Comparison of ENCODE assay signal across 8 cellular contexts in genomic region chr3:194671511-194671899, GRCh38. TPM values are rescaled to one million over a fixed set of nuclear protein-coding genes. Genes with fewer than 3 reads are reported as not detected.
DNase-seq lines count a peak whose midpoint lies in the region; ATAC-seq, FAIRE-seq and TF ChIP-seq lines count a peak whose summit lies in the region.

No MANE protein-coding gene starts in this region.

- intact Hi-C loops in GM12878 (cut with micrococcal nuclease; ENCODE audit: unreplicated experiment): no loop called here
- intact Hi-C loops in stomach (cut with DNase I; ENCODE audit: low total_unique reads): no loop called here

- CTCF ChIA-PET in GM12878 (lab: Yijun Ruan, JAX): interaction anchor here (0.6 to 6.0 kb wide), 38 partner anchors 11 to 871 kb away, joined by 3 to 96 read pairs (median 5); partner anchors contain the start of genes FAM43A, TMEM44 and XXYLT1

- no peaks in the 10 kb centered on the region for H3K27me3 Mint-ChIP-seq in activated T-cell treated with anti-CD3 and anti-CD28 coated beads, Interleukin-2, amount 50 U/mL, for 4 hours (ENCODE audit: low read depth)
- peaks cover 2 to 9% (median 5%) of the 10 kb centered on the region in 3 donors for H3K27me3 Mint-ChIP-seq in immature natural killer cell (ENCODE audit: low read depth in 3 of 3)

- TF ChIP-seq RAD21 in GM12878 (IDR thresholded peaks at IDR 0.05; ENCODE audit: insufficient read depth, low read depth, low read length): peak; percentile 29; the same call in 1 of the 2 replicates

- peaks cover 21% of the 10 kb centered on the region for H3K4me1 ChIP-seq in GM12878 (ENCODE audit: control insufficient read depth, insufficient read depth, low read length)
- H3K4me1 ChIP-seq in stomach: peaks cover 10 to 31% (median 19%) of the 10 kb centered on the region in 4 donors

- TF ChIP-seq EP300 in GM12878 (IDR thresholded peaks at IDR 0.05; ENCODE audit: borderline replicate concordance in 1 of 2, control insufficient read depth in 1 of 2, low read depth in 2 of 2, low read length in 2 of 2): no peak
- no peak for TF ChIP-seq EP300 in stomach (IDR thresholded peaks at IDR 0.05)

- H3K4me2 ChIP-seq in GM12878 (ENCODE audit: control insufficient read depth, insufficient read depth): peak overlapping the region; percentile 83

- BruUV-seq in GM12878 (replicated peaks; lab: Mats Ljungman, UMichigan): TSS peak; percentile 73

- in situ Hi-C loops in GM12878 (cut with MboI): loop anchor here (5.0 to 10.0 kb wide), 3 partner anchors 596 to 866 kb away; partner anchors contain the start of gene ACAP2

- no peak for FAIRE-seq in GM12878 (lab: Jason Lieb, UNC)

- POLR2A ChIA-PET in GM12878 (lab: Charles Lee): interaction anchor here (0.6 to 1.6 kb wide), 3 partner anchors 11 to 594 kb away, joined by 3 to 5 read pairs (median 5); no protein-coding TSS in a partner anchor

- peak overlapping the region; percentile 82 for H3K9ac ChIP-seq in GM12878 (ENCODE audit: control insufficient read depth, insufficient read depth, low read length)

- peak overlapping the region; percentile 97 to 99 (median 99) for H3K27ac Mint-ChIP-seq in immature natural killer cell

- peak; percentile 35 to 65 (median 47); a peak in 4 of 6 replicates for TF ChIP-seq CTCF in GM12878 (IDR thresholded peaks at IDR 0.05 in 2 of 3, conservative IDR thresholded peaks at IDR 0.05 in 1 of 3; ENCODE audit: control insufficient read depth in 2 of 3, extremely low read depth in 1 of 3, insufficient read depth in 1 of 3, low read depth in 3 of 3, low read length in 3 of 3)
- peak in 4 of 7 experiments; percentile 6 to 55 (median 42) for TF ChIP-seq CTCF in stomach (IDR thresholded peaks at IDR 0.05)

- H3K4me3 ChIP-seq in GM12878 (peak overlapping the region; percentile 93), stomach (peak overlapping the region; percentile 78 to 98 (median 88))

- peak overlapping the region; percentile 100 for H3K4me3 Mint-ChIP-seq in activated T-cell treated with anti-CD3 and anti-CD28 coated beads, Interleukin-2, amount 50 U/mL, for 4 hours
- peak overlapping the region; percentile 96 to 98 (median 97) for H3K4me3 Mint-ChIP-seq in immature natural killer cell

- H4K20me1 ChIP-seq in GM12878 (ENCODE audit: control insufficient read depth, insufficient read depth): no peaks in the 10 kb centered on the region

- H3K36me3 Mint-ChIP-seq in activated T-cell treated with anti-CD3 and anti-CD28 coated beads, Interleukin-2, amount 50 U/mL, for 4 hours (ENCODE audit: insufficient read depth): peaks cover 23% of the 10 kb centered on the region
- peaks cover 0 to 6% (median 4%) of the 10 kb centered on the region in 3 donors for H3K36me3 Mint-ChIP-seq in immature natural killer cell

- no peaks in the 10 kb centered on the region for H3K9me3 ChIP-seq in GM12878 (replicated peaks; ENCODE audit: control insufficient read depth, insufficient read depth, low read length)
- H3K9me3 ChIP-seq in stomach: no peaks in the 10 kb centered on the region

- DNase-seq in activated T-cell treated with anti-CD3 and anti-CD28 coated beads, Interleukin-2, amount 50 U/mL, for 4 hours: no peak
- no peak for DNase-seq in activated T-cell treated with anti-CD3 and anti-CD28 coated beads, Interleukin-2, amount 50 U/mL, for 48 hours
- DNase-seq in NCI-H69 (lab: John Stamatoyannopoulos, UW) (peak; percentile 68), GM12878 (ENCODE audit: low read depth, low spot score) (no peak), immature natural killer cell (peak; percentile 45 to 56 (median 47)), stomach (no peak)
- no peak for DNase-seq in activated effector memory CD4-positive, alpha-beta T cell treated with anti-CD3 and anti-CD28 coated beads, Interleukin-2, amount 50 U/mL, for 16 hours

- under 1% methylated on average over 5 of the region's 5 CpGs for WGBS in GM12878 (ENCODE audit: insufficient coverage, insufficient replicate concordance, low lambda C conversion rate, missing lambda C conversion rate)
- WGBS in stomach, 5 donors: 0 to 1% (median 0%) methylated on average over 5 of the region's 5 CpGs

- H3K4me1 Mint-ChIP-seq in activated T-cell treated with anti-CD3 and anti-CD28 coated beads, Interleukin-2, amount 50 U/mL, for 4 hours (ENCODE audit: low read depth): peaks cover 60% of the 10 kb centered on the region
- peaks cover 24 to 32% of the 10 kb centered on the region in 2 donors for H3K4me1 Mint-ChIP-seq in immature natural killer cell

- RAD21 ChIA-PET in GM12878 (lab: Charles Lee; ENCODE audit: unreplicated experiment): interaction anchor here (0.7 to 6.3 kb wide), 16 partner anchors 12 to 871 kb away, joined by 3 to 69 read pairs (median 6); partner anchors contain the start of genes PPP1R2 and XXYLT1

- H3K9me3 Mint-ChIP-seq in activated T-cell treated with anti-CD3 and anti-CD28 coated beads, Interleukin-2, amount 50 U/mL, for 4 hours: no peaks in the 10 kb centered on the region
- H3K9me3 Mint-ChIP-seq in immature natural killer cell: no peaks in the 10 kb centered on the region

- H2AFZ ChIP-seq in GM12878 (ENCODE audit: control insufficient read depth, low read depth, low read length): peak overlapping the region; percentile 96

- H3K36me3 ChIP-seq in GM12878 (ENCODE audit: control insufficient read depth in 2 of 2, insufficient read depth in 2 of 2, low read length in 1 of 2) (peaks cover 0 to 7% of the 10 kb centered on the region in 2 experiments; a peak in 2 of 4 replicates), stomach (peaks cover 16 to 31% (median 30%) of the 10 kb centered on the region in 4 donors)

- no peak for TF ChIP-seq POLR2A in GM12878 (IDR thresholded peaks at IDR 0.05; ENCODE audit: low read depth, low read length)
- TF ChIP-seq POLR2A in stomach (IDR thresholded peaks at IDR 0.05): no peak

- peak; percentile 4 to 6 for ATAC-seq in activated T-cell treated with anti-CD3 and anti-CD28 coated beads, Interleukin-2, amount 50 U/mL, for 4 hours
- ATAC-seq in HG02678 (IDR thresholded peaks at IDR 0.05; ENCODE audit: unreplicated experiment) (peak; percentile 19), GM12878 (peak; percentile 64)

- H3K27ac ChIP-seq in GM12878 (ENCODE audit: control insufficient read depth, insufficient read depth) (peak overlapping the region; percentile 96), stomach (peak overlapping the region; percentile 75 to 95 (median 92))

- SMC1A ChIA-PET in GM12878 (lab: Charles Lee; ENCODE audit: uncharacterized antibody, unreplicated experiment): interaction anchor here (0.7 to 4.7 kb wide), 19 partner anchors 10 to 866 kb away, joined by 3 to 41 read pairs (median 4); no protein-coding TSS in a partner anchor

- H3K27me3 ChIP-seq in GM12878 (replicated peaks in 1 of 2; ENCODE audit: control insufficient read depth in 2 of 2, insufficient read depth in 2 of 2, low read length in 1 of 2): no peaks in the 10 kb centered on the region
- H3K27me3 ChIP-seq in stomach: peaks cover 0 to 10% (median 0%) of the 10 kb centered on the region in 3 donors

- peaks cover 30% of the 10 kb centered on the region for H3K79me2 ChIP-seq in GM12878 (ENCODE audit: control insufficient read depth, insufficient read depth, low read length)

RNA-seq across cellular contexts. Expression of gene LSG1, which starts 0.5 kb away (rescaled TPM):
- 10 to 100 TPM; 68.4 to 82.0 (median 70.3) TPM for total RNA-seq in activated T-cell treated with anti-CD3 and anti-CD28 coated beads, Interleukin-2, amount 50 U/mL, for 4 hours
- total RNA-seq in GM12878 (2013; cell fraction: nucleolus; rRNA removed): 90.2 and 98.4 TPM in 2 replicates
- total RNA-seq in GM12878 (2014; rRNA removed): 56.1 and 59.3 TPM in 2 replicates
- total RNA-seq in GM12878 (2014; rRNA removed; fragmentation: Illumina TruSeq; extraction: Trizol): 57.0 and 58.6 TPM in 2 replicates
- total RNA-seq in GM12878 (2021): 29.8 and 30.0 TPM in 2 replicates
- 29.4 TPM for polyA plus RNA-seq in GM12878 (2011; ENCODE audit: low read depth)
- 68.0 and 75.6 TPM in 2 replicates for polyA plus RNA-seq in GM12878 (2011; rRNA removed)
- 47.1 and 48.5 TPM in 2 replicates for polyA plus RNA-seq in GM12878 (2011; cell fraction: cytosol; rRNA removed)
- polyA plus RNA-seq in GM12878 (2011; cell fraction: nucleus; rRNA removed): 96.0 and 133 TPM in 2 replicates
- 24.1 and 28.7 TPM in 2 replicates for polyA plus RNA-seq in GM12878 (2012)
- polyA plus RNA-seq in GM12878 (2014; fragmentation: Illumina TruSeq; extraction: Trizol): 65.8 and 76.8 TPM in 2 replicates
- polyA plus RNA-seq in GM12878 (2014; fragmentation: Nextera tagmentation; extraction: Ambion mirVana): 10 to 100 TPM; 14.3 to 23.5 TPM
- 42.7 and 51.0 TPM in 2 replicates for polyA plus RNA-seq in GM12878 (2014; rRNA removed)
- 10 to 100 TPM; 52.9 to 55.8 TPM for polyA plus RNA-seq in GM12878 (2016; fragmentation: Nextera tagmentation; extraction: Ambion mirVana)
- polyA minus RNA-seq in GM12878 (2011; rRNA and poly(A)+ RNA removed): 77.9 and 79.7 TPM in 2 replicates
- 20.4 and 21.8 TPM in 2 replicates for polyA minus RNA-seq in GM12878 (2011; cell fraction: cytosol; rRNA and poly(A)+ RNA removed)
- polyA minus RNA-seq in GM12878 (2011; cell fraction: nucleus; rRNA and poly(A)+ RNA removed): 44.2 and 51.9 TPM in 2 replicates
- polyA plus RNA-seq in immature natural killer cell: 10 to 100 TPM in 2 of 3 donors, 1 to 10 TPM in 1; 3.3 to 30.7 (median 11.1) TPM
- 100 to 1,000 TPM in 2 of 5 donors, 10 to 100 TPM in 3; 18.7 to 240 (median 76.6) TPM for total RNA-seq in stomach
- polyA plus RNA-seq in stomach: 10 to 100 TPM in 1 of 3 donors, 1 to 10 TPM in 2; 7.2 to 14.2 (median 7.3) TPM

RNA-seq across cellular contexts. Expression of gene FAM43A, which starts 14.2 kb away (rescaled TPM):
- total RNA-seq in activated T-cell treated with anti-CD3 and anti-CD28 coated beads, Interleukin-2, amount 50 U/mL, for 4 hours: 10 to 100 TPM in 2 of 3 donors, 1 to 10 TPM in 1; 9.9 to 27.8 (median 19.8) TPM
- 0.56 and 0.66 TPM in 2 replicates for total RNA-seq in GM12878 (2013; cell fraction: nucleolus; rRNA removed)
- 2.5 and 3.5 TPM in 2 replicates for total RNA-seq in GM12878 (2014; rRNA removed)
- total RNA-seq in GM12878 (2014; rRNA removed; fragmentation: Illumina TruSeq; extraction: Trizol): 0.88 and 0.94 TPM in 2 replicates
- total RNA-seq in GM12878 (2021): 4.2 and 5.0 TPM in 2 replicates
- 1.1 TPM for polyA plus RNA-seq in GM12878 (2011; ENCODE audit: low read depth)
- polyA plus RNA-seq in GM12878 (2011; rRNA removed): 0.92 and 1.0 TPM in 2 replicates
- 1.5 and 2.5 TPM in 2 replicates for polyA plus RNA-seq in GM12878 (2011; cell fraction: cytosol; rRNA removed)
- polyA plus RNA-seq in GM12878 (2011; cell fraction: nucleus; rRNA removed): 6.0 and 6.2 TPM in 2 replicates
- 5.4 and 5.6 TPM in 2 replicates for polyA plus RNA-seq in GM12878 (2012)
- 0.41 and 1.00 TPM in 2 replicates for polyA plus RNA-seq in GM12878 (2014; fragmentation: Illumina TruSeq; extraction: Trizol)
- polyA plus RNA-seq in GM12878 (2014; fragmentation: Nextera tagmentation; extraction: Ambion mirVana): under 1 TPM; 0.27 to 0.58 TPM
- polyA plus RNA-seq in GM12878 (2014; rRNA removed): 3.7 and 4.8 TPM in 2 replicates
- polyA plus RNA-seq in GM12878 (2016; fragmentation: Nextera tagmentation; extraction: Ambion mirVana): 1 to 10 TPM; 1.3 to 1.6 TPM
- 0.37 and 0.82 TPM in 2 replicates for polyA minus RNA-seq in GM12878 (2011; rRNA and poly(A)+ RNA removed)
- 1.5 and 1.7 TPM in 2 replicates for polyA minus RNA-seq in GM12878 (2011; cell fraction: cytosol; rRNA and poly(A)+ RNA removed)
- polyA minus RNA-seq in GM12878 (2011; cell fraction: nucleus; rRNA and poly(A)+ RNA removed): 1.9 and 4.5 TPM in 2 replicates
- 10 to 100 TPM; 15.7 to 58.9 (median 28.5) TPM for polyA plus RNA-seq in immature natural killer cell
- 10 to 100 TPM in 2 of 5 donors, 1 to 10 TPM in 3; 1.3 to 42.0 (median 6.4) TPM for total RNA-seq in stomach
- 1 to 10 TPM; 2.7 to 5.4 (median 3.0) TPM for polyA plus RNA-seq in stomach

RNA-seq across cellular contexts. Expression of gene TMEM44, which starts 38.3 kb away (rescaled TPM):
- 1 to 10 TPM; 1.1 to 2.4 (median 2.0) TPM for total RNA-seq in activated T-cell treated with anti-CD3 and anti-CD28 coated beads, Interleukin-2, amount 50 U/mL, for 4 hours
- 9.1 and 10.0 TPM in 2 replicates for total RNA-seq in GM12878 (2013; cell fraction: nucleolus; rRNA removed)
- 4.0 and 7.6 TPM in 2 replicates for total RNA-seq in GM12878 (2014; rRNA removed)
- total RNA-seq in GM12878 (2014; rRNA removed; fragmentation: Illumina TruSeq; extraction: Trizol): 2.9 and 3.1 TPM in 2 replicates
- 7.3 and 8.4 TPM in 2 replicates for total RNA-seq in GM12878 (2021)
- polyA plus RNA-seq in GM12878 (2011; ENCODE audit: low read depth): 4.9 TPM
- 0.57 and 0.69 TPM in 2 replicates for polyA plus RNA-seq in GM12878 (2011; rRNA removed)
- polyA plus RNA-seq in GM12878 (2011; cell fraction: cytosol; rRNA removed): 1.1 and 1.2 TPM in 2 replicates
- 5.0 and 5.2 TPM in 2 replicates for polyA plus RNA-seq in GM12878 (2011; cell fraction: nucleus; rRNA removed)
- polyA plus RNA-seq in GM12878 (2012): 6.6 and 7.0 TPM in 2 replicates
- 2.9 and 4.9 TPM in 2 replicates for polyA plus RNA-seq in GM12878 (2014; fragmentation: Illumina TruSeq; extraction: Trizol)
- 1 to 10 TPM in 1 of 2 experiments, under 1 TPM in 1; 0.89 to 1.1 TPM for polyA plus RNA-seq in GM12878 (2014; fragmentation: Nextera tagmentation; extraction: Ambion mirVana)
- 7.7 and 8.3 TPM in 2 replicates for polyA plus RNA-seq in GM12878 (2014; rRNA removed)
- 1 to 10 TPM; 1.9 to 4.1 TPM for polyA plus RNA-seq in GM12878 (2016; fragmentation: Nextera tagmentation; extraction: Ambion mirVana)
- 0.51 and 2.2 TPM in 2 replicates for polyA minus RNA-seq in GM12878 (2011; rRNA and poly(A)+ RNA removed)
- polyA minus RNA-seq in GM12878 (2011; cell fraction: cytosol; rRNA and poly(A)+ RNA removed): 1.3 TPM in 1 of 2 replicates, not detected in the other
- polyA minus RNA-seq in GM12878 (2011; cell fraction: nucleus; rRNA and poly(A)+ RNA removed): 1.1 and 1.5 TPM in 2 replicates
- 1 to 10 TPM in 2 of 3 donors, not detected in 1; 1.4 TPM for polyA plus RNA-seq in immature natural killer cell
- 100 to 1,000 TPM in 1 of 5 donors, 10 to 100 TPM in 2, 1 to 10 TPM in 1, not detected in 1; 9.4 to 352 (median 16.3) TPM for total RNA-seq in stomach
- polyA plus RNA-seq in stomach: 1 to 10 TPM; 4.4 to 9.1 (median 6.1) TPM

Comparison
In these comparisons a context has a peak if more than half of its experiments do, and no peak if none do; other contexts are left out.
1. ATAC-seq: peak in every context shown above with its lines; median percentile 64 in GM12878; 19 in HG02678; 5 in activated T-cell treated with anti-CD3 and anti-CD28 coated beads, Interleukin-2, amount 50 U/mL, for 4 hours.
2. DNase-seq: peak in NCI-H69 (single experiment) and immature natural killer cell (3 of 3); none in activated T-cell treated with anti-CD3 and anti-CD28 coated beads, Interleukin-2, amount 50 U/mL, for 4 hours (single experiment), activated T-cell treated with anti-CD3 and anti-CD28 coated beads, Interleukin-2, amount 50 U/mL, for 48 hours (0 of 2), GM12878 (single experiment), stomach (single experiment) and activated effector memory CD4-positive, alpha-beta T cell treated with anti-CD3 and anti-CD28 coated beads, Interleukin-2, amount 50 U/mL, for 16 hours (single experiment).